31 cellular contexts compared by ENCODE assay signal in the genomic region with DNA sequence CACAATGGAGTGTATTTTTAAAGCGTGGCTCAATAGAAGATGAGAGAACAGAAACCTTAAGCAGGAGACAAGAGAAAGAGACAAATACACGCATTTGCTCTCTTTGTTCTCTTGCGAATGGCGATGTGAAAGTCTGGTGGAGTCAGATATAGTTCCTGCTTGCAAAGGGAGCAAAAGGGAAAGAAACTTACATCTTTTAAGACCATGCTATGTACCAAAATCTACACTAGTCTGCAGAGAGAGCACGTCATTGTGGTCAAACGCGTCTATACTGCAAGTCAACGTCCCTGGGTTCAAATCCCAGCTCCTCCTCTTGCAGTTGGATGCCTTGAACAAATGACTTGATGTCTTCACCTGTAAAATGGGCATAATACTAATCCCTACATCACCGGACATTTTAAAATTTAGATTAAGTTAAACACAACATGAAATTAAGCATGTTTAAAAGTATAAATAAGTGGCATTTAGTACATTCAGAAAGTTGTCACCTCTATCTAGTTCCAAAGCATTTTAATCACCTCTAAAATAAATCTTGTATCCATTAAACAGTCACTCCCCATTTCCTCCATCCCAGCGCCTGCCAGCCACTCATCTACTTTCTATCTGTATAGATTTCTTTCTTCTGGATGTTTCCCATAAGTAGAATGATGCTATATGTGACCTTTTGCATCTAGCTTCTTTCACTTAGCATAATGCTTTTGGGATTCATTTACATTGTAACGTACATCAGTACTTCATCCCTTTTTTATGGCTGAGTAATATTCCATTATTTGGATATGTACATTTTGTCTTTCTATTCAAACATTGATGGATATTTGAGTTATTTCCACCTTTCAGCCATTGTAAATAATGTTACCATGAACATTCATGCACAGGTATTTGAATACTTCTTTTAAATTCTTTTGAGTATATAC.
"Had no signal": no experiment of that assay in that cellular context is flagged by ENCODE, and none has a peak within 500 bp of the region (broad histone marks: within the 10 kb centered on the region; RNA-seq: fewer than 3 reads in every experiment).

No MANE protein-coding gene starts in this region.

- H3K4me3 ChIP-seq: psoas muscle, right lobe of liver, skin epidermis, smooth muscle cell, spleen, suprapubic skin, testis, tibial artery, transverse colon, upper lobe of left lung, vagina had no signal

- H2AFZ ChIP-seq: parathyroid adenoma had no signal

- H3K4me2 ChIP-seq: smooth muscle cell had no signal

- DNase-seq: naive B cell; naive thymus-derived CD8-positive, alpha-beta T cell; nucleus accumbens; posterior cingulate gyrus; psoas muscle; right cardiac atrium; right lobe of liver; spleen; stimulated activated CD4-positive, alpha-beta T cell treated with anti-CD3 and anti-CD28 coated beads, Interleukin-12 subunit alpha, Interleukin-12 subunit beta, amount 100 ng/mL, for 4 hours; stimulated activated CD4-positive, alpha-beta T cell treated with anti-CD3 and anti-CD28 coated beads, Interleukin-1b, Interleukin-23, amount 100 ng/mL, for 48 hours; stimulated activated CD4-positive, alpha-beta T cell treated with anti-CD3 and anti-CD28 coated beads, Interleukin-4, amount 100 ng/mL, for 1 hour; stimulated activated CD4-positive, alpha-beta T cell treated with anti-CD3 and anti-CD28 coated beads, Interleukin-4, amount 100 ng/mL, for 4 hours; stimulated activated CD8-positive, alpha-beta memory T cell treated with anti-CD3 and anti-CD28 coated beads, Interleukin-4, amount 100 ng/mL, for 48 hours; stimulated activated naive CD4-positive, alpha-beta T cell; stimulated activated naive CD8-positive, alpha-beta T cell treated with anti-CD3 and anti-CD28 coated beads, Interleukin-15, amount 100 ng/mL, for 72 hours; stimulated activated naive CD8-positive, alpha-beta T cell treated with anti-CD3 and anti-CD28 coated beads, Interleukin-15, Interleukin-2, amounts not matched to agents 100 U/mL and 50 U/mL, for 24 hours; substantia nigra; testis; tibial artery; transverse colon; upper lobe of left lung had no signal

- H3K4me3 Mint-ChIP-seq: naive thymus-derived CD8-positive, alpha-beta T cell; nephron; stimulated activated memory B cell treated with anti-CD40 and anti-IgM and Interleukin-4, amounts not matched to agents 10 μg/mL and 1 μg/mL and 100 μg/mL, for 72 hours; stimulated activated naive CD8-positive, alpha-beta T cell treated with anti-CD3 and anti-CD28 coated beads, Interleukin-15, amount 100 ng/mL, for 72 hours had no signal

- ATAC-seq: naive thymus-derived CD8-positive, alpha-beta T cell; psoas muscle; right cardiac atrium; right lobe of liver; stimulated activated memory B cell treated with anti-CD40 and anti-IgM and Interleukin-4, amounts not matched to agents 10 μg/mL and 1 μg/mL and 100 μg/mL, for 72 hours; stimulated activated naive CD8-positive, alpha-beta T cell treated with anti-CD3 and anti-CD28 coated beads, Interleukin-15, amount 100 ng/mL, for 72 hours; stimulated activated naive CD8-positive, alpha-beta T cell treated with anti-CD3 and anti-CD28 coated beads, Interleukin-15, Interleukin-2, amounts not matched to agents 100 U/mL and 50 U/mL, for 24 hours had no signal

- H3K9ac ChIP-seq: parathyroid adenoma had no signal

- H3K9me3 Mint-ChIP-seq: nephron had no signal

- H3K27me3 ChIP-seq: neutrophil, right lobe of liver, spleen, suprapubic skin, testis, tibial artery, transverse colon, upper lobe of left lung, vagina had no signal

- H3K27me3 Mint-ChIP-seq: stimulated activated memory B cell treated with anti-CD40 and anti-IgM and Interleukin-4, amounts not matched to agents 10 μg/mL and 1 μg/mL and 100 μg/mL, for 72 hours; stimulated activated naive CD8-positive, alpha-beta T cell treated with anti-CD3 and anti-CD28 coated beads, Interleukin-15, amount 100 ng/mL, for 72 hours had no signal

- H3K36me3 ChIP-seq: neutrophil, right lobe of liver, spleen, suprapubic skin, tibial artery, transverse colon, upper lobe of left lung, vagina had no signal

- H3K4me1 Mint-ChIP-seq: naive B cell; naive thymus-derived CD8-positive, alpha-beta T cell; stimulated activated memory B cell treated with anti-CD40 and anti-IgM and Interleukin-4, amounts not matched to agents 10 μg/mL and 1 μg/mL and 100 μg/mL, for 72 hours; stimulated activated naive CD8-positive, alpha-beta T cell treated with anti-CD3 and anti-CD28 coated beads, Interleukin-15, amount 100 ng/mL, for 72 hours had no signal

- H3K79me2 ChIP-seq: parathyroid adenoma had no signal

- H3K36me3 Mint-ChIP-seq: naive B cell; naive thymus-derived CD8-positive, alpha-beta T cell; stimulated activated memory B cell treated with anti-CD40 and anti-IgM and Interleukin-4, amounts not matched to agents 10 μg/mL and 1 μg/mL and 100 μg/mL, for 72 hours had no signal

- H3K4me1 ChIP-seq: parathyroid adenoma, psoas muscle, right lobe of liver, spleen, suprapubic skin, testis, tibial artery, transverse colon, upper lobe of left lung, vagina had no signal

- H3K9me3 ChIP-seq: neutrophil, psoas muscle, right lobe of liver, suprapubic skin, testis, tibial artery, transverse colon, upper lobe of left lung, vagina had no signal

- H3K27ac Mint-ChIP-seq: naive B cell; naive thymus-derived CD8-positive, alpha-beta T cell; nephron; progenitor cell of endocrine pancreas; stimulated activated memory B cell treated with anti-CD40 and anti-IgM and Interleukin-4, amounts not matched to agents 10 μg/mL and 1 μg/mL and 100 μg/mL, for 72 hours; stimulated activated naive CD8-positive, alpha-beta T cell treated with anti-CD3 and anti-CD28 coated beads, Interleukin-15, amount 100 ng/mL, for 72 hours had no signal

- H3K27ac ChIP-seq: neutrophil, parathyroid adenoma, psoas muscle, right lobe of liver, skin epidermis, spleen, suprapubic skin, testis, tibial artery, transverse colon, upper lobe of left lung, vagina had no signal

- FAIRE-seq: urothelium cell line had no signal
